Comparison of ENCODE assay signal across 22 cellular contexts in genomic region chr2:239932881-239933735, GRCh38.
DNase-seq lines count a peak whose midpoint lies in the region; ATAC-seq, FAIRE-seq and TF ChIP-seq lines count a peak whose summit lies in the region.
"Had no signal": no experiment of that assay in that cellular context is flagged by ENCODE, and none has a peak within 500 bp of the region (broad histone marks: within the 10 kb centered on the region; RNA-seq: fewer than 3 reads in every experiment).

No MANE protein-coding gene starts in this region.

- TF ChIP-seq RAD21 in H1 (IDR thresholded peaks at IDR 0.05 in 1 of 2, conservative IDR thresholded peaks at IDR 0.05 in 1 of 2; ENCODE audit: low read depth in 2 of 2, low read length in 2 of 2), result no peak

- TF ChIP-seq CTCF in H1 (IDR thresholded peaks at IDR 0.05; ENCODE audit: control extremely low read depth in 1 of 3, insufficient read depth in 1 of 3, low read depth in 1 of 3, low read length in 3 of 3), result no peak
- no peak for TF ChIP-seq CTCF in mesothelial cell of epicardium (IDR thresholded peaks at IDR 0.05; ENCODE audit: unreplicated experiment)
- no peak for TF ChIP-seq CTCF in upper lobe of right lung (IDR thresholded peaks at IDR 0.05)

- peak overlapping the region; percentile 28; the same call in 1 of the 2 replicates for H4K8ac ChIP-seq in H1 (ENCODE audit: extremely low read depth, insufficient read depth, low read length)

- intact Hi-C loops in Right ventricle myocardium inferior (cut with DNase I), result no loop called here
- intact Hi-C loops in left ventricle myocardium superior (cut with micrococcal nuclease), result loop anchor here (10.0 kb wide), 1 partner anchor 62 kb away; no protein-coding TSS in a partner anchor
- intact Hi-C loops in upper lobe of right lung (cut with DNase I), result no loop called here

- no peak for TF ChIP-seq EP300 in H1 (IDR thresholded peaks at IDR 0.05; ENCODE audit: borderline replicate concordance in 1 of 2, low read depth in 2 of 2, low read length in 2 of 2)

- no peak overlapping the region for H4K91ac ChIP-seq in H1 (replicated peaks; ENCODE audit: insufficient read length, low read length)

- H3K27me3 ChIP-seq in H1 (replicated peaks in 1 of 4; ENCODE audit: control insufficient read depth in 3 of 4, extremely low read depth in 1 of 4, insufficient read depth in 3 of 4, low read length in 3 of 4) (peaks cover 0 to 6% (median 0%) of the 10 kb centered on the region in 4 experiments; a peak in 2 of 7 replicates), upper lobe of right lung (peaks cover 5% of the 10 kb centered on the region)
- H3K27me3 ChIP-seq: esophagus muscularis mucosa, SJCRH30 had no signal

- H3K27me3 Mint-ChIP-seq in mesothelial cell of epicardium (ENCODE audit: low read depth), result peaks cover 19% of the 10 kb centered on the region
- H3K27me3 Mint-ChIP-seq: activated B cell treated with CpG ODN at 0.5 μM for 24 hours had no signal

- no peaks in the 10 kb centered on the region for H3K4me1 Mint-ChIP-seq in mesothelial cell of epicardium
- H3K4me1 Mint-ChIP-seq: activated B cell treated with CpG ODN at 0.5 μM for 24 hours had no signal

- H4K20me1 ChIP-seq in H1 (replicated peaks in 1 of 2; ENCODE audit: control insufficient read depth in 1 of 2, insufficient read depth in 2 of 2, low read length in 2 of 2), result no peaks in the 10 kb centered on the region

- H3K9me3 ChIP-seq in H1 (ENCODE audit: insufficient read depth in 2 of 2, low read depth in 1 of 2, low read length in 1 of 2), result no peaks in the 10 kb centered on the region
- no peaks in the 10 kb centered on the region for H3K9me3 ChIP-seq in upper lobe of right lung
- H3K9me3 ChIP-seq: esophagus muscularis mucosa, SJCRH30 had no signal

- H3K18ac ChIP-seq in H1 (ENCODE audit: extremely low read depth, low read length), result no peak overlapping the region

- no peaks in the 10 kb centered on the region for H3K79me1 ChIP-seq in H1 (ENCODE audit: low read depth, low read length)

- no peak overlapping the region for H2BK15ac ChIP-seq in H1 (ENCODE audit: low read length)

- H3K4ac ChIP-seq in H1 (replicated peaks; ENCODE audit: insufficient read length, low read depth, low read length), result no peak overlapping the region

- no peaks in the 10 kb centered on the region for H3K9me3 Mint-ChIP-seq in mesothelial cell of epicardium
- H3K9me3 Mint-ChIP-seq: activated B cell treated with CpG ODN at 0.5 μM for 24 hours; CD4-positive, alpha-beta memory T cell; immature natural killer cell; natural killer cell had no signal

- H3K27ac ChIP-seq in H1 (ENCODE audit: low read depth, low read length) (no peak overlapping the region), upper lobe of right lung (no peak overlapping the region)
- H3K27ac ChIP-seq: esophagus muscularis mucosa, GM23248, SJCRH30 had no signal

- H2BK120ac ChIP-seq in H1 (replicated peaks; ENCODE audit: low read depth, low read length), result no peak overlapping the region

- no peaks in the 10 kb centered on the region for H3K36me3 Mint-ChIP-seq in mesothelial cell of epicardium
- H3K36me3 Mint-ChIP-seq: activated naive CD4-positive, alpha-beta T cell treated with anti-CD3 and anti-CD28 coated beads, Interleukin-2, amount 10 ng/mL, durations not matched to agents 7 days and 5 days; CD4-positive, alpha-beta memory T cell; immature natural killer cell; natural killer cell had no signal

- H3K4me1 ChIP-seq in H1 (replicated peaks in 1 of 4; ENCODE audit: control insufficient read depth in 3 of 4, insufficient read depth in 4 of 4, low read length in 3 of 4) (0 out of 7 replicates have a peak, but pooled peaks cover 0 to 2% (median 0%) of the 10 kb centered on the region in 4 experiments), upper lobe of right lung (peaks cover 3% of the 10 kb centered on the region)

- H3K4me2 ChIP-seq in H1 (ENCODE audit: insufficient read depth in 1 of 2, low read depth in 2 of 2, low read length in 2 of 2), result no peak overlapping the region

- no peak overlapping the region for H2BK12ac ChIP-seq in H1 (ENCODE audit: low read depth, low read length)

- H3K23me2 ChIP-seq in H1 (ENCODE audit: low read depth, low read length), result no peaks in the 10 kb centered on the region

- POLR2A ChIA-PET in H1 (lab: Charles Lee; ENCODE audit: partially characterized antibody), result no interaction called here

- no peak for FAIRE-seq in H1 (lab: Jason Lieb, UNC)

- H3K36me3 ChIP-seq in H1 (ENCODE audit: control insufficient read depth in 2 of 4, insufficient read depth in 4 of 4, low read length in 3 of 4), result no peaks in the 10 kb centered on the region
- H3K36me3 ChIP-seq in upper lobe of right lung, result no peaks in the 10 kb centered on the region
- H3K36me3 ChIP-seq: esophagus muscularis mucosa, SJCRH30 had no signal

- WGBS in H1 (ENCODE audit: extremely low coverage in 1 of 2, insufficient coverage in 1 of 2, insufficient read length in 1 of 2, insufficient replicate concordance in 2 of 2, low coverage in 1 of 2, low lambda C conversion rate in 2 of 2, missing lambda C conversion rate in 1 of 2), 2 experiments, result 88% methylated on average over 12 of the region's 17 CpGs; no CpG with 5 or more reads in 1 of the 2 experiments

- H3K9ac ChIP-seq in H1 (replicated peaks in 1 of 4; ENCODE audit: extremely low read depth in 1 of 4, low read depth in 3 of 4, low read length in 3 of 4), result no peak overlapping the region
- H3K9ac ChIP-seq: GM23248 had no signal

- H3K23ac ChIP-seq in H1 (ENCODE audit: insufficient read length), result no peak overlapping the region

- no peak overlapping the region for H2BK5ac ChIP-seq in H1 (ENCODE audit: low read depth, low read length)

- no peak for ATAC-seq in Right ventricle myocardium inferior
- no peak for ATAC-seq in left ventricle myocardium superior
- no peak for ATAC-seq in upper lobe of right lung
- ATAC-seq in GM18502 (IDR thresholded peaks at IDR 0.05; ENCODE audit: poor library complexity, unreplicated experiment), result no peak
- no peak for ATAC-seq in HG03469 (IDR thresholded peaks at IDR 0.05; ENCODE audit: unreplicated experiment)
- ATAC-seq: natural killer cell, T-helper 17 cell had no signal

- H3K79me2 ChIP-seq in H1 (ENCODE audit: control insufficient read depth in 1 of 2, insufficient read depth in 2 of 2, low read length in 2 of 2), result no peaks in the 10 kb centered on the region

- H3K4me3 Mint-ChIP-seq in mesothelial cell of epicardium, result no peak overlapping the region
- H3K4me3 Mint-ChIP-seq: activated B cell treated with CpG ODN at 0.5 μM for 24 hours; activated naive CD4-positive, alpha-beta T cell treated with anti-CD3 and anti-CD28 coated beads, Interleukin-2, amount 10 ng/mL, durations not matched to agents 7 days and 5 days; CD4-positive, alpha-beta memory T cell; immature natural killer cell; natural killer cell; T-helper 17 cell had no signal

- no peak for TF ChIP-seq POLR2A in H1 (IDR thresholded peaks at IDR 0.05; ENCODE audit: control extremely low read depth in 1 of 2, low read depth in 2 of 2, low read length in 2 of 2)

- H3K27ac Mint-ChIP-seq in mesothelial cell of epicardium, result no peak overlapping the region
- H3K27ac Mint-ChIP-seq: activated B cell treated with CpG ODN at 0.5 μM for 24 hours; activated naive CD4-positive, alpha-beta T cell treated with anti-CD3 and anti-CD28 coated beads, Interleukin-2, amount 10 ng/mL, durations not matched to agents 7 days and 5 days; natural killer cell; T-helper 17 cell had no signal

- H2AFZ ChIP-seq in H1 (ENCODE audit: low read length), result no peak overlapping the region
- H2AFZ ChIP-seq: GM23248 had no signal

- no peak overlapping the region for H3K14ac ChIP-seq in H1 (ENCODE audit: insufficient read length)

- H2BK20ac ChIP-seq in H1 (ENCODE audit: low read length), result no peak overlapping the region

- no peak overlapping the region for H2AK5ac ChIP-seq in H1 (ENCODE audit: low read depth, low read length)

- DNase-seq in Right ventricle myocardium inferior (ENCODE audit: missing footprints) (peak; percentile 65), left ventricle myocardium superior (no peak), H1 (ENCODE audit: low read depth in 1 of 2, low spot score in 2 of 2) (no peak), mesothelial cell of epicardium (ENCODE audit: low spot score in 2 of 2, unreplicated experiment in 2 of 2) (peak; percentile 3 to 21), upper lobe of right lung (peak; percentile 46), NCI-H146 (lab: John Stamatoyannopoulos, UW) (no peak)
- DNase-seq: activated B cell treated with CpG ODN at 0.5 μM for 24 hours; activated naive CD4-positive, alpha-beta T cell treated with anti-CD3 and anti-CD28 coated beads, Interleukin-2, amount 10 ng/mL, durations not matched to agents 7 days and 5 days; CD4-positive, alpha-beta memory T cell; GM23248; immature natural killer cell; natural killer cell; NCI-H1105; NCI-H2107; NCI-H524; stimulated activated CD4-positive, alpha-beta T cell treated with anti-CD3 and anti-CD28 coated beads, Interleukin-15, amount 100 ng/mL, for 24 hours; stimulated activated naive CD4-positive, alpha-beta T cell had no signal

- H3K56ac ChIP-seq in H1 (replicated peaks; ENCODE audit: insufficient read length, low read depth, low read length), result no peak overlapping the region

- H3K4me3 ChIP-seq in H1 (ENCODE audit: extremely low read depth in 1 of 4, insufficient read depth in 2 of 4, low read depth in 3 of 4, low read length in 4 of 4), result no peak overlapping the region
- H3K4me3 ChIP-seq in upper lobe of right lung, result no peak overlapping the region
- H3K4me3 ChIP-seq: esophagus muscularis mucosa, GM23248, SJCRH30 had no signal

- H4K5ac ChIP-seq in H1 (ENCODE audit: insufficient read length, low read depth, low read length), result no peak overlapping the region

- CTCF ChIA-PET in H1 (lab: Charles Lee; ENCODE audit: partially characterized antibody), result interaction anchor here (0.6 to 1.8 kb wide), 3 partner anchors 13 to 128 kb away, joined by 3 to 4 read pairs (median 4); no protein-coding TSS in a partner anchor

TF ChIP-seq in H1, 55 proteins besides CTCF, POLR2A, EP300 and RAD21 (continues in another document):
- TF ChIP-seq CTBP2 (IDR thresholded peaks at IDR 0.05; ENCODE audit: borderline replicate concordance, insufficient read depth, insufficient read length, low read length) (no peak), ZNF274 (IDR thresholded peaks at IDR 0.05; ENCODE audit: borderline replicate concordance, extremely low read depth, low read length) (no peak), POLR2AphosphoS5 (IDR thresholded peaks at IDR 0.05; ENCODE audit: low read depth, low read length) (no peak), USF2 (IDR thresholded peaks at IDR 0.05; ENCODE audit: low read length) (no peak), SRF (IDR thresholded peaks at IDR 0.05; ENCODE audit: low read depth, low read length) (no peak), RFX5 (IDR thresholded peaks at IDR 0.05; ENCODE audit: borderline replicate concordance, low read depth, low read length) (no peak), POU5F1 (IDR thresholded peaks at IDR 0.05; ENCODE audit: low read depth, low read length) (no peak)

Comparison
In these comparisons a context has a peak if more than half of its experiments do, and no peak if none do; other contexts are left out.
1. DNase-seq: peak in Right ventricle myocardium inferior (single experiment), mesothelial cell of epicardium (2 of 2) and upper lobe of right lung (single experiment); none in left ventricle myocardium superior (single experiment), H1 (0 of 2) and NCI-H146 (single experiment).